ENCODE assay signal across 15 cellular contexts in the genomic region with DNA sequence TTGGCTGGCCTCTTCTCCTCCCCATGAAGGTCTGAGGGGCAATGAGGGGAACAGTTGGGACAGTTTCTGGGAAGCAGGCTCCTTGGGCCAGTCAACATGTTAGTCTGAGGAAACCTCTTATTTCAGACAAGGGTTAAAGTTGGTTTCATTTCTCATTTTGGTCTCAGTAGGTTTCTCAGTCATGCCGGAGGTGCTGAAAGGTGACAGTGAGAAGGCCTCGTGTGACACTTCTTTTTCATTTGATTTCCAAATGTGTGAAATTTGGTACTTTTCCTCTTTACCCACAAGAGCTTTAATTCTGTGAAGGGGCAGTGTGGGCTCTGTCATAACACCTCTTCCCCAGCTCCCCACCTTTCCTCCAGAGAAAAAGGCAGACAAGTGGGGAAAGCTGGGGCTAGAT.
"Had no signal": no experiment of that assay in that cellular context is flagged by ENCODE, and none has a peak within 500 bp of the region (broad histone marks: within the 10 kb centered on the region; RNA-seq: fewer than 3 reads in every experiment).

No MANE protein-coding gene starts in this region.

- H3K27ac Mint-ChIP-seq: activated CD8-positive, alpha-beta memory T cell treated with anti-CD3 and anti-CD28 coated beads, Interleukin-2, amount 10 ng/mL, durations not matched to agents 7 days and 5 days; activated naive CD4-positive, alpha-beta T cell treated with anti-CD3 and anti-CD28 coated beads, Interleukin-2, amount 50 U/mL, for 24 hours; activated T-cell treated with anti-CD3 and anti-CD28 coated beads, Interleukin-2, amount 50 U/mL, for 24 hours; endodermal cell; nephron progenitor cell; stimulated activated naive CD8-positive, alpha-beta T cell treated with anti-CD3 and anti-CD28 coated beads, Interleukin-15, Interleukin-2, amounts not matched to agents 100 ng/mL and 50 ng/mL, for 24 hours had no signal

- DNase-seq: activated CD4-positive, alpha-beta T cell treated with anti-CD3 and anti-CD28 coated beads, Interleukin-2, amount 50 U/mL, for 48 hours; activated CD8-positive, alpha-beta memory T cell treated with anti-CD3 and anti-CD28 coated beads, Interleukin-2, amount 10 ng/mL, durations not matched to agents 7 days and 5 days; activated effector memory CD4-positive, alpha-beta T cell treated with Interleukin-2 at 50 U/mL for 16 hours; activated T-cell treated with anti-CD3 and anti-CD28 coated beads, Interleukin-2, amount 50 U/mL, for 24 hours; dorsolateral prefrontal cortex; endodermal cell; head of caudate nucleus; nephron progenitor cell; occipital lobe; stimulated activated CD4-positive, alpha-beta T cell treated with anti-CD3 and anti-CD28 coated beads, Interleukin-4, amount 100 ng/mL, for 1 hour; testis had no signal

- H3K36me3 Mint-ChIP-seq: activated CD8-positive, alpha-beta memory T cell treated with anti-CD3 and anti-CD28 coated beads, Interleukin-2, amount 10 ng/mL, durations not matched to agents 7 days and 5 days; activated naive CD4-positive, alpha-beta T cell treated with anti-CD3 and anti-CD28 coated beads, Interleukin-2, amount 50 U/mL, for 24 hours had no signal

- H3K9me3 Mint-ChIP-seq: activated naive CD4-positive, alpha-beta T cell treated with anti-CD3 and anti-CD28 coated beads, Interleukin-2, amount 50 U/mL, for 24 hours; activated T-cell treated with anti-CD3 and anti-CD28 coated beads, Interleukin-2, amount 50 U/mL, for 24 hours; endodermal cell; nephron progenitor cell; stimulated activated naive CD8-positive, alpha-beta T cell treated with anti-CD3 and anti-CD28 coated beads, Interleukin-15, Interleukin-2, amounts not matched to agents 100 ng/mL and 50 ng/mL, for 24 hours had no signal

- ATAC-seq: activated CD4-positive, CD25-positive, alpha-beta regulatory T cell treated with anti-CD3 and anti-CD28 coated beads, Interleukin-2, amount 50 U/mL, for 24 hours; activated CD8-positive, alpha-beta memory T cell treated with anti-CD3 and anti-CD28 coated beads, Interleukin-2, amount 10 ng/mL, durations not matched to agents 7 days and 5 days had no signal

- H3K4me3 Mint-ChIP-seq: activated CD8-positive, alpha-beta memory T cell treated with anti-CD3 and anti-CD28 coated beads, Interleukin-2, amount 10 ng/mL, durations not matched to agents 7 days and 5 days; activated naive CD4-positive, alpha-beta T cell treated with anti-CD3 and anti-CD28 coated beads, Interleukin-2, amount 50 U/mL, for 24 hours; activated T-cell treated with anti-CD3 and anti-CD28 coated beads, Interleukin-2, amount 50 U/mL, for 24 hours; endodermal cell; nephron progenitor cell; stimulated activated naive CD8-positive, alpha-beta T cell treated with anti-CD3 and anti-CD28 coated beads, Interleukin-15, Interleukin-2, amounts not matched to agents 100 ng/mL and 50 ng/mL, for 24 hours had no signal

- H3K4me1 Mint-ChIP-seq: activated naive CD4-positive, alpha-beta T cell treated with anti-CD3 and anti-CD28 coated beads, Interleukin-2, amount 50 U/mL, for 24 hours had no signal

- FAIRE-seq: frontal cortex had no signal
